In the genomic region with DNA sequence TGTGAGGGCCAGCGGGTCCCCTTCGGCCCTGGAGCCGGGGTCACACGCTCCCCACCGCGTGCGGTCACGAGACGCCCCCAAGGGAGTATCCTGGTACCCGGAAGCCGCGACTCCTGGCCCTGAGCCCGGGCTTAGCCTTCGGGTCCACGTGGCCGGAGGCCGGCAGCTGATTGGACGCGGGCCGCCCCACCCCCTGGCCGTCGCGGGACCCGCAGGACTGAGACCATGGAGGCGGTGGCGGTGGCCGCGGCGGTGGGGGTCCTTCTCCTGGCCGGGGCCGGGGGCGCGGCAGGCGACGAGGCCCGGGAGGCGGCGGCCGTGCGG, we compare ENCODE assay signal across 8 cellular contexts. TPM values are rescaled to one million over a fixed set of nuclear protein-coding genes. Genes with fewer than 3 reads are reported as not detected.
DNase-seq lines count a peak whose midpoint lies in the region; ATAC-seq, FAIRE-seq and TF ChIP-seq lines count a peak whose summit lies in the region.

Gene NAGLU, plus strand, starts transcription at position 194 of the 324 bp plus-strand sequence. Its CDS starts 32 bp downstream, at position 226.

- peak; percentile 87 for ATAC-seq in GM18909 (IDR thresholded peaks at IDR 0.05; ENCODE audit: poor library complexity, unreplicated experiment)
- ATAC-seq in HG03139 (IDR thresholded peaks at IDR 0.05; ENCODE audit: unreplicated experiment), result peak; percentile 72

- peak; percentile 100 for DNase-seq in AG08395 (ENCODE audit: low spot score)
- peak; percentile 82 for DNase-seq in NCI-H226
- peak; percentile 64 for DNase-seq in activated CD4-positive, CD25-positive, alpha-beta regulatory T cell treated with anti-CD3 and anti-CD28 coated beads, Interleukin-2, amount 50 U/mL, for 16 hours (ENCODE audit: low read depth, low spot score)
- DNase-seq in central memory CD4-positive, alpha-beta T cell, result peak; percentile 69
- no peak for DNase-seq in keratinocyte (ENCODE audit: low read depth, low spot score)
- peak; percentile 69 to 75 for DNase-seq in stimulated activated CD4-positive, alpha-beta T cell treated with anti-CD3 and anti-CD28 coated beads, Interleukin-15, amount 100 ng/mL, for 1 hour (ENCODE audit: low read depth in 1 of 2, low spot score in 1 of 2)

- peak within 1 kb of the TSS; percentile 82 for H3K9ac ChIP-seq in keratinocyte (ENCODE audit: control insufficient read depth, extremely low read depth, insufficient read depth, low read length)

- peaks cover 5% of the 10 kb centered on the region for H3K79me2 ChIP-seq in keratinocyte (ENCODE audit: control insufficient read depth, insufficient read depth, low read length)

- dilution Hi-C loops in keratinocyte (cut with MboI; ENCODE audit: extremely low pct_ligation_motif_present, low sequenced_read_pairs), result no loop called here

- H3K4me3 ChIP-seq in keratinocyte (ENCODE audit: control insufficient read depth in 2 of 3, extremely low read depth in 1 of 3, insufficient read depth in 2 of 3, low read depth in 1 of 3, low read length in 3 of 3), result peak within 1 kb of the TSS; percentile 59 to 91 (median 66)

- H3K9me3 ChIP-seq in keratinocyte (ENCODE audit: control insufficient read depth, low read depth, low read length), result no peaks in the 10 kb centered on the region

- no peaks in the 10 kb centered on the region for H3K27me3 ChIP-seq in keratinocyte (ENCODE audit: control insufficient read depth, extremely low read depth, insufficient read depth, low read length)

- H3K4me2 ChIP-seq in keratinocyte (ENCODE audit: control insufficient read depth, extremely low read depth, insufficient read depth, low read depth, low read length), result peak within 1 kb of the TSS; percentile 99

- H3K4me1 ChIP-seq in keratinocyte (ENCODE audit: control insufficient read depth, extremely low read depth, insufficient read depth, low read length), result peaks cover 21% of the 10 kb centered on the region

- peak within 1 kb of the TSS; percentile 27 for H3K27ac ChIP-seq in keratinocyte (ENCODE audit: control insufficient read depth, insufficient read depth, low read length)

- no peak for FAIRE-seq in keratinocyte (lab: Jason Lieb, UNC)

- H4K20me1 ChIP-seq in keratinocyte (ENCODE audit: control insufficient read depth, extremely low read depth, insufficient read depth, low read length), result no peaks in the 10 kb centered on the region

- H3K9me1 ChIP-seq in keratinocyte (ENCODE audit: control insufficient read depth, extremely low read depth, insufficient read depth, low read length), result no peaks in the 10 kb centered on the region

- peaks cover 0 to 2% of the 10 kb centered on the region in 2 experiments for H3K36me3 ChIP-seq in keratinocyte (ENCODE audit: control insufficient read depth in 2 of 2, extremely low read depth in 1 of 2, insufficient read depth in 2 of 2, low read length in 2 of 2)

- H2AFZ ChIP-seq in keratinocyte (ENCODE audit: control insufficient read depth, low read length), result peak within 1 kb of the TSS; percentile 82

- no peak for TF ChIP-seq CTCF in keratinocyte (optimal IDR thresholded peaks at IDR 0.05 in 1 of 3, IDR thresholded peaks at IDR 0.05 in 1 of 3, conservative IDR thresholded peaks at IDR 0.05 in 1 of 3; ENCODE audit: extremely low read depth in 1 of 3, insufficient read depth in 2 of 3, low read length in 3 of 3)

RNA-seq across cellular contexts. Expression of gene NAGLU, which starts in this region (rescaled TPM):
- 6.9 to 13.1 TPM (median 10.8 TPM) in 3 replicates for polyA plus RNA-seq in keratinocyte
- polyA plus RNA-seq in keratinocyte (2011; ENCODE audit: low read depth), result 5.3 TPM
- polyA plus RNA-seq in keratinocyte (2011; cell fraction: cytosol; rRNA removed), result 3.9 and 8.4 TPM in 2 replicates
- polyA plus RNA-seq in keratinocyte (2011; cell fraction: nucleus; rRNA removed), result 18.6 and 22.6 TPM in 2 replicates
- 9.3 and 11.9 TPM in 2 replicates for polyA plus RNA-seq in keratinocyte (2012; ENCODE audit: low replicate concordance)
- polyA minus RNA-seq in keratinocyte, result 5.9 to 19.1 TPM (median 8.8 TPM) in 3 replicates
- polyA minus RNA-seq in keratinocyte (2011; cell fraction: cytosol; rRNA and poly(A)+ RNA removed), result 15.2 TPM
- polyA minus RNA-seq in keratinocyte (2011; cell fraction: nucleus; rRNA and poly(A)+ RNA removed), result 13.3 and 15.4 TPM in 2 replicates
